Comparison of ENCODE assay signal across 1 cellular context in the genomic region with DNA sequence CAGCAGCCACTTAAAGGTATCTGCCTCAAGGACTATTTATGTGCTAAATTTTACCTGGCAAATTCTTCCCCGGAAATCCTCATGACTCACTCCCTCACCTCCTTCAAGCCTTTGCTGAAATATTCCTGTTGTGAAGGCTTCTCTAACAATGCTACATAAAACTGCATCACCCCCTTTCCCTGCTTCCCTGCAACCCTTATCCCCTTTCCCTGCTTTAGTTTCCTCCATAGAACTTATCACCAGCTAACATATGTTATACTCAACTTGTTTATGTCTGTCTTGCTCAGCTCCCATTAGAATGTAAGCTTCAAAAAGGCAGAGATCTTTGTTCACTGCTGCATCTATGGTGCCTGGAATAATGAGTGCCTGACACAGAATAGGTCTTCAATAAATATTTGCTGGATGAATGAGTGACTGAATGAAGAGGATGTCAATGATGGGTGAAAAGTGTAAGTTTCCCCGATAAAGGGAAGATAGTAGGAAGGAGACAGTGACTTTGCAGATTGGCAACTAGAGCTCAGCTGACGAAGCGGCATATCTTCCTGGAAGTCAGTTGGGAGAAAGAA.
TF ChIP-seq lines count a peak whose summit lies in the region.

No MANE protein-coding gene starts in this region.

TF ChIP-seq in K562, 482 proteins besides CTCF, POLR2A, EP300 and RAD21 (continued from another document and continues in another):
- peak; percentile 93 for TF ChIP-seq PRDM10 (IDR thresholded peaks at IDR 0.05; ENCODE audit: partially characterized antibody)
- no peak for TF ChIP-seq CREM (IDR thresholded peaks at IDR 0.05; ENCODE audit: low read depth)
- 0 out of 4 replicates have a peak, but pooled peaks of 1 of the 2 experiments have one; percentile 41 for TF ChIP-seq ARNT (IDR thresholded peaks at IDR 0.05)
- no peak for TF ChIP-seq SP2 (IDR thresholded peaks at IDR 0.05; ENCODE audit: extremely low read depth, low read depth, low read length, poor library complexity, severe bottlenecking)
- TF ChIP-seq IRF2 (CRISPR knock-in tag; IDR thresholded peaks at IDR 0.05): no peak
- TF ChIP-seq TAF1 (IDR thresholded peaks at IDR 0.05; ENCODE audit: control insufficient read depth, extremely low read depth, insufficient read depth, low read length, severe bottlenecking): no peak
- no peak for TF ChIP-seq ZNF184 (CRISPR knock-in tag; IDR thresholded peaks at IDR 0.05)
- no peak for TF ChIP-seq ZNF133 (CRISPR knock-in tag; IDR thresholded peaks at IDR 0.05)
- TF ChIP-seq CTBP1 (IDR thresholded peaks at IDR 0.05; ENCODE audit: borderline replicate concordance): peak; percentile 57; the same call in 1 of the 2 replicates
- no peak for TF ChIP-seq KDM5B (IDR thresholded peaks at IDR 0.05; ENCODE audit: insufficient replicate concordance, low read depth, low read length)
- peak; percentile 53; the same call in 1 of the 2 replicates for TF ChIP-seq MAFK (IDR thresholded peaks at IDR 0.05; ENCODE audit: low read length)
- no peak; the same call in 1 of the 2 replicates for TF ChIP-seq NFRKB (IDR thresholded peaks at IDR 0.05; ENCODE audit: low read depth)
- no peak for TF ChIP-seq ZNF436 (CRISPR knock-in tag; IDR thresholded peaks at IDR 0.05)
- TF ChIP-seq DIDO1 (tag; IDR thresholded peaks at IDR 0.05; ENCODE audit: low read depth): no peak
- TF ChIP-seq C11orf30 (IDR thresholded peaks at IDR 0.05; ENCODE audit: low read depth): peak; percentile 94
- no peak for TF ChIP-seq ZNF253 (CRISPR knock-in tag; conservative IDR thresholded peaks at IDR 0.05)
- no peak for TF ChIP-seq ZFPM2 (CRISPR knock-in tag; IDR thresholded peaks at IDR 0.05)
- TF ChIP-seq SIN3A (IDR thresholded peaks at IDR 0.05; ENCODE audit: borderline replicate concordance in 2 of 2, control insufficient read depth in 1 of 2, low read depth in 2 of 2, low read length in 2 of 2): no peak
- no peak for TF ChIP-seq ID3 (CRISPR knock-in tag; IDR thresholded peaks at IDR 0.05)
- no peak for TF ChIP-seq ID3 (tag; IDR thresholded peaks at IDR 0.05)
- peak; percentile 67; the same call in 1 of the 2 replicates for TF ChIP-seq TEAD4 (IDR thresholded peaks at IDR 0.05; ENCODE audit: low read length)
- no peak for TF ChIP-seq TEAD4 (CRISPR knock-in tag; IDR thresholded peaks at IDR 0.05; ENCODE audit: borderline replicate concordance)
- no peak for TF ChIP-seq KDM2B (CRISPR knock-in tag; IDR thresholded peaks at IDR 0.05)
- no peak for TF ChIP-seq ZNF655 (CRISPR knock-in tag; IDR thresholded peaks at IDR 0.05)
- peak; percentile 57 for TF ChIP-seq DACH1 (IDR thresholded peaks at IDR 0.05; ENCODE audit: partially characterized antibody)
- TF ChIP-seq SRSF3 (IDR thresholded peaks at IDR 0.05; ENCODE audit: insufficient read depth, low read length): no peak
- TF ChIP-seq ZNF354B (CRISPR knock-in tag; IDR thresholded peaks at IDR 0.05): no peak
- TF ChIP-seq GATAD2B (IDR thresholded peaks at IDR 0.05; ENCODE audit: borderline replicate concordance): no peak
- TF ChIP-seq ZNF134 (CRISPR knock-in tag; conservative IDR thresholded peaks at IDR 0.05): no peak
- TF ChIP-seq MEF2D (tag; conservative IDR thresholded peaks at IDR 0.05; ENCODE audit: low read depth): 0 out of 2 replicates have a peak, but pooled peaks have one; percentile 24
- no peak for TF ChIP-seq POLR2B (IDR thresholded peaks at IDR 0.05; ENCODE audit: low read depth, partially characterized antibody)
- no peak for TF ChIP-seq ZNF324 (CRISPR knock-in tag; IDR thresholded peaks at IDR 0.05)
- peak; percentile 78 for TF ChIP-seq MECOM (CRISPR knock-in tag; IDR thresholded peaks at IDR 0.05)
- TF ChIP-seq HCFC1 (IDR thresholded peaks at IDR 0.05; ENCODE audit: low read depth, low read length): no peak
- no peak; the same call in 1 of the 2 replicates for TF ChIP-seq ELF1 (tag; IDR thresholded peaks at IDR 0.05)
- 0 out of 2 replicates have a peak, but pooled peaks have one; percentile 12 for TF ChIP-seq ZEB2 (IDR thresholded peaks at IDR 0.05)
- no peak for TF ChIP-seq ETV5 (CRISPR knock-in tag; IDR thresholded peaks at IDR 0.05; ENCODE audit: low read depth)
- no peak for TF ChIP-seq SPI1 (IDR thresholded peaks at IDR 0.05; ENCODE audit: borderline replicate concordance, low read depth, low read length)
- TF ChIP-seq CBX1 (IDR thresholded peaks at IDR 0.05; ENCODE audit: low read depth): no peak
- TF ChIP-seq MAFG (tag; conservative IDR thresholded peaks at IDR 0.05): peak; percentile 95
- no peak for TF ChIP-seq ZFX (CRISPR knock-in tag; IDR thresholded peaks at IDR 0.05)
- TF ChIP-seq PTBP1 (IDR thresholded peaks at IDR 0.05; ENCODE audit: low read depth, low read length): no peak
- TF ChIP-seq NFIC (IDR thresholded peaks at IDR 0.05): 0 out of 2 replicates have a peak, but pooled peaks have one; percentile 14
- TF ChIP-seq HDAC1 (IDR thresholded peaks at IDR 0.05): peak in 1 of 2 experiments; percentile 32; a peak in 2 of 4 replicates
- no peak for TF ChIP-seq ESRRA (IDR thresholded peaks at IDR 0.05; ENCODE audit: borderline replicate concordance, low read depth)
- TF ChIP-seq RBM14 (IDR thresholded peaks at IDR 0.05; ENCODE audit: borderline replicate concordance, insufficient read depth, low read depth, low read length): no peak
- TF ChIP-seq ZNF274 (IDR thresholded peaks at IDR 0.05; ENCODE audit: borderline replicate concordance, low read depth, low read length): no peak
- no peak for TF ChIP-seq MYBL2 (IDR thresholded peaks at IDR 0.05; ENCODE audit: low read depth)
- no peak for TF ChIP-seq MYBL2 (CRISPR knock-in tag; IDR thresholded peaks at IDR 0.05; ENCODE audit: borderline replicate concordance)
- no peak for TF ChIP-seq ATF4 (CRISPR knock-in tag; IDR thresholded peaks at IDR 0.05)
- no peak; the same call in 1 of the 2 replicates for TF ChIP-seq TFAP4 (CRISPR knock-in tag; IDR thresholded peaks at IDR 0.05; ENCODE audit: borderline replicate concordance)
- TF ChIP-seq DMBX1 (CRISPR knock-in tag; IDR thresholded peaks at IDR 0.05; ENCODE audit: borderline replicate concordance): no peak
- TF ChIP-seq MIER1 (IDR thresholded peaks at IDR 0.05; ENCODE audit: low read depth): no peak
- TF ChIP-seq CBX8 (IDR thresholded peaks at IDR 0.05; ENCODE audit: borderline replicate concordance, extremely low read depth, low read depth, low read length, poor library complexity, severe bottlenecking): no peak
- peak; percentile 60; the same call in 1 of the 2 replicates for TF ChIP-seq SMARCC2 (IDR thresholded peaks at IDR 0.05; ENCODE audit: low read depth)
- TF ChIP-seq KDM4B (IDR thresholded peaks at IDR 0.05; ENCODE audit: borderline replicate concordance in 2 of 2, low read depth in 1 of 2): no peak
- no peak for TF ChIP-seq ZNF584 (CRISPR knock-in tag; IDR thresholded peaks at IDR 0.05; ENCODE audit: low read depth)
- TF ChIP-seq STAG1 (CRISPR knock-in tag; IDR thresholded peaks at IDR 0.05; ENCODE audit: borderline replicate concordance): no peak
- TF ChIP-seq TAL1 (IDR thresholded peaks at IDR 0.05): peak; percentile 76
- peak; percentile 84 for TF ChIP-seq LEF1 (IDR thresholded peaks at IDR 0.05)
- peak; percentile 33; the same call in 1 of the 2 replicates for TF ChIP-seq FOXM1 (IDR thresholded peaks at IDR 0.05; ENCODE audit: low read depth)
- TF ChIP-seq FOXM1 (CRISPR knock-in tag; IDR thresholded peaks at IDR 0.05; ENCODE audit: low read depth): no peak
- TF ChIP-seq, protein P1, sequence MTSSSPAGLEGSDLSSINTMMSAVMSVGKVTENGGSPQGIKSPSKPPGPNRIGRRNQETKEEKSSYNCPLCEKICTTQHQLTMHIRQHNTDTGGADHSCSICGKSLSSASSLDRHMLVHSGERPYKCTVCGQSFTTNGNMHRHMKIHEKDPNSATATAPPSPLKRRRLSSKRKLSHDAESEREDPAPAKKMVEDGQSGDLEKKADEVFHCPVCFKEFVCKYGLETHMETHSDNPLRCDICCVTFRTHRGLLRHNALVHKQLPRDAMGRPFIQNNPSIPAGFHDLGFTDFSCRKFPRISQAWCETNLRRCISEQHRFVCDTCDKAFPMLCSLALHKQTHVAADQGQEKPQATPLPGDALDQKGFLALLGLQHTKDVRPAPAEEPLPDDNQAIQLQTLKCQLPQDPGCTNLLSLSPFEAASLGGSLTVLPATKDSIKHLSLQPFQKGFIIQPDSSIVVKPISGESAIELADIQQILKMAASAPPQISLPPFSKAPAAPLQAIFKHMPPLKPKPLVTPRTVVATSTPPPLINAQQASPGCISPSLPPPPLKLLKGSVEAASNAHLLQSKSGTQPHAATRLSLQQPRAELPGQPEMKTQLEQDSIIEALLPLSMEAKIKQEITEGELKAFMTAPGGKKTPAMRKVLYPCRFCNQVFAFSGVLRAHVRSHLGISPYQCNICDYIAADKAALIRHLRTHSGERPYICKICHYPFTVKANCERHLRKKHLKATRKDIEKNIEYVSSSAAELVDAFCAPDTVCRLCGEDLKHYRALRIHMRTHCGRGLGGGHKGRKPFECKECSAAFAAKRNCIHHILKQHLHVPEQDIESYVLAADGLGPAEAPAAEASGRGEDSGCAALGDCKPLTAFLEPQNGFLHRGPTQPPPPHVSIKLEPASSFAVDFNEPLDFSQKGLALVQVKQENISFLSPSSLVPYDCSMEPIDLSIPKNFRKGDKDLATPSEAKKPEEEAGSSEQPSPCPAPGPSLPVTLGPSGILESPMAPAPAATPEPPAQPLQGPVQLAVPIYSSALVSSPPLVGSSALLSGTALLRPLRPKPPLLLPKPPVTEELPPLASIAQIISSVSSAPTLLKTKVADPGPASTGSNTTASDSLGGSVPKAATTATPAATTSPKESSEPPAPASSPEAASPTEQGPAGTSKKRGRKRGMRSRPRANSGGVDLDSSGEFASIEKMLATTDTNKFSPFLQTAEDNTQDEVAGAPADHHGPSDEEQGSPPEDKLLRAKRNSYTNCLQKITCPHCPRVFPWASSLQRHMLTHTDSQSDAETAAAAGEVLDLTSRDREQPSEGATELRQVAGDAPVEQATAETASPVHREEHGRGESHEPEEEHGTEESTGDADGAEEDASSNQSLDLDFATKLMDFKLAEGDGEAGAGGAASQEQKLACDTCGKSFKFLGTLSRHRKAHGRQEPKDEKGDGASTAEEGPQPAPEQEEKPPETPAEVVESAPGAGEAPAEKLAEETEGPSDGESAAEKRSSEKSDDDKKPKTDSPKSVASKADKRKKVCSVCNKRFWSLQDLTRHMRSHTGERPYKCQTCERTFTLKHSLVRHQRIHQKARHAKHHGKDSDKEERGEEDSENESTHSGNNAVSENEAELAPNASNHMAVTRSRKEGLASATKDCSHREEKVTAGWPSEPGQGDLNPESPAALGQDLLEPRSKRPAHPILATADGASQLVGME (CRISPR knock-in tag; IDR thresholded peaks at IDR 0.05): no peak
- TF ChIP-seq CREBBP (IDR thresholded peaks at IDR 0.05; ENCODE audit: low read depth, low read length): no peak
- TF ChIP-seq SLC30A9 (CRISPR knock-in tag; IDR thresholded peaks at IDR 0.05): no peak
- TF ChIP-seq ZNF175 (CRISPR knock-in tag; IDR thresholded peaks at IDR 0.05; ENCODE audit: low read depth): no peak
